Comparison of ENCODE assay signal across 1 cellular context in the genomic region with DNA sequence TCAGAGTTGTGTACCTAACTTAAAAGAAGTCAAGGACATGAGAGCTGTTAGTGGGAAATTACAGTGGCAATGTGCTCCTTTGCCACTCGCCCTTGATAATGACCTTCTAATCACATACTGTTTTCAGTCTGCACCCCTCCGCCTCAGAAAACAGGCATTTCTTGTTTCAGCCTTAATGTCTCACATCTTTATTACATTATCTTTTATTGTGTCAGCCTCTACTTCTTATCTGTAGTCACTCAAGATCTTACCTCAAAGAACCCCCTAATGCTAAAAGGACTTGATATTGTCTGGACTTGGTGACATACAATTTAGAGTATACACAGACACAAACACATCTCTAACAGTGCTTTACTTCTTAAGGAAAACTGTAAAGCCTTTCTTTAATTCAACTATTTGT.
TF ChIP-seq lines count a peak whose summit lies in the region.

No MANE protein-coding gene starts in this region.

TF ChIP-seq in IMR-90, 13 proteins besides CTCF, POLR2A, EP300 and RAD21 (continued from another document):
- TF ChIP-seq, protein P1, sequence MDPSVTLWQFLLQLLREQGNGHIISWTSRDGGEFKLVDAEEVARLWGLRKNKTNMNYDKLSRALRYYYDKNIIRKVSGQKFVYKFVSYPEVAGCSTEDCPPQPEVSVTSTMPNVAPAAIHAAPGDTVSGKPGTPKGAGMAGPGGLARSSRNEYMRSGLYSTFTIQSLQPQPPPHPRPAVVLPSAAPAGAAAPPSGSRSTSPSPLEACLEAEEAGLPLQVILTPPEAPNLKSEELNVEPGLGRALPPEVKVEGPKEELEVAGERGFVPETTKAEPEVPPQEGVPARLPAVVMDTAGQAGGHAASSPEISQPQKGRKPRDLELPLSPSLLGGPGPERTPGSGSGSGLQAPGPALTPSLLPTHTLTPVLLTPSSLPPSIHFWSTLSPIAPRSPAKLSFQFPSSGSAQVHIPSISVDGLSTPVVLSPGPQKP (IDR thresholded peaks at IDR 0.05; ENCODE audit: borderline replicate concordance, low read depth, low read length), result no peak
- TF ChIP-seq MAFK (IDR thresholded peaks at IDR 0.05; ENCODE audit: low read depth, low read length), result no peak
- no peak for TF ChIP-seq NFE2L2 (IDR thresholded peaks at IDR 0.05; ENCODE audit: low read depth, low read length)
- TF ChIP-seq CEBPB (IDR thresholded peaks at IDR 0.05; ENCODE audit: low read depth, low read length), result no peak
- TF ChIP-seq SMC3 (IDR thresholded peaks at IDR 0.05; ENCODE audit: low read depth, low read length), result no peak
- TF ChIP-seq, protein P2, sequence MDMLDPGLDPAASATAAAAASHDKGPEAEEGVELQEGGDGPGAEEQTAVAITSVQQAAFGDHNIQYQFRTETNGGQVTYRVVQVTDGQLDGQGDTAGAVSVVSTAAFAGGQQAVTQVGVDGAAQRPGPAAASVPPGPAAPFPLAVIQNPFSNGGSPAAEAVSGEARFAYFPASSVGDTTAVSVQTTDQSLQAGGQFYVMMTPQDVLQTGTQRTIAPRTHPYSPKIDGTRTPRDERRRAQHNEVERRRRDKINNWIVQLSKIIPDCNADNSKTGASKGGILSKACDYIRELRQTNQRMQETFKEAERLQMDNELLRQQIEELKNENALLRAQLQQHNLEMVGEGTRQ (IDR thresholded peaks at IDR 0.05; ENCODE audit: low read depth, low read length), result no peak
- no peak for TF ChIP-seq RFX5 (IDR thresholded peaks at IDR 0.05; ENCODE audit: low read depth, low read length)
- TF ChIP-seq MXI1 (IDR thresholded peaks at IDR 0.05; ENCODE audit: borderline replicate concordance, low read depth, low read length), result no peak
- no peak for TF ChIP-seq MAZ (IDR thresholded peaks at IDR 0.05; ENCODE audit: borderline replicate concordance, low read depth, low read length)
- TF ChIP-seq FOS (IDR thresholded peaks at IDR 0.05; ENCODE audit: low read depth, low read length), result no peak
- TF ChIP-seq CHD1 (IDR thresholded peaks at IDR 0.05; ENCODE audit: low read depth, low read length), result no peak
